Comparison of ENCODE assay signal across 1 cellular context in the genomic region with DNA sequence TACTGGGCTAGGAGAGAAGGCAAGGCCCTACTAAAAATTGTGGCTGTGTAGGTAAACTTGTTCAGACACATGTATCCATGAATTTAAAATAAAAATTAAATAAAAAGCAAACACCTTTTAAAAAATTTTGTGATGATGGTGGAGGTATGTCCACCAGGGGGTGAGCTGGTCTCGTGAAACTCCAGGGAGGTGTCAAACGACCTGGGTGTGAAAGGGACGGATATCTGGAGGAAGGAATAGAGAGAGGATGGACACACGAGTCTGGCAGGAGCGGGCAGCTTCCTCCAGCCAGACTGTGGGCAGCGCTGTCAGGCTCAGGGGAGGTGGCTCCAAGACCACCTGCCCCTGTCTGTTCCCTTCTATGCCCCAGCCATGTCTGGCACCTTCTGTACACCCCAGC.
TF ChIP-seq lines count a peak whose summit lies in the region.

No MANE protein-coding gene starts in this region.

TF ChIP-seq in IMR-90, 13 proteins besides CTCF, POLR2A, EP300 and RAD21:
- TF ChIP-seq MXI1 (IDR thresholded peaks at IDR 0.05; ENCODE audit: borderline replicate concordance, low read depth, low read length) = no peak
- TF ChIP-seq CHD1 (IDR thresholded peaks at IDR 0.05; ENCODE audit: low read depth, low read length) = no peak
- TF ChIP-seq RFX5 (IDR thresholded peaks at IDR 0.05; ENCODE audit: low read depth, low read length) = no peak
- no peak for TF ChIP-seq RCOR1 (IDR thresholded peaks at IDR 0.05; ENCODE audit: insufficient replicate concordance, low read length)
- TF ChIP-seq ELK1 (IDR thresholded peaks at IDR 0.05; ENCODE audit: borderline replicate concordance, low read depth, low read length) = no peak
- no peak for TF ChIP-seq SMC3 (IDR thresholded peaks at IDR 0.05; ENCODE audit: low read depth, low read length)
- TF ChIP-seq BHLHE40 (IDR thresholded peaks at IDR 0.05; ENCODE audit: low read depth, low read length) = no peak
- no peak for TF ChIP-seq CEBPB (IDR thresholded peaks at IDR 0.05; ENCODE audit: low read depth, low read length)
- no peak for TF ChIP-seq MAZ (IDR thresholded peaks at IDR 0.05; ENCODE audit: borderline replicate concordance, low read depth, low read length)
- TF ChIP-seq NFE2L2 (IDR thresholded peaks at IDR 0.05; ENCODE audit: low read depth, low read length) = no peak
- TF ChIP-seq MAFK (IDR thresholded peaks at IDR 0.05; ENCODE audit: low read depth, low read length) = no peak
- no peak for TF ChIP-seq USF2 (IDR thresholded peaks at IDR 0.05; ENCODE audit: low read depth, low read length)
- TF ChIP-seq FOS (IDR thresholded peaks at IDR 0.05; ENCODE audit: low read depth, low read length) = no peak
